20 cellular contexts compared by ENCODE assay signal in the genomic region with DNA sequence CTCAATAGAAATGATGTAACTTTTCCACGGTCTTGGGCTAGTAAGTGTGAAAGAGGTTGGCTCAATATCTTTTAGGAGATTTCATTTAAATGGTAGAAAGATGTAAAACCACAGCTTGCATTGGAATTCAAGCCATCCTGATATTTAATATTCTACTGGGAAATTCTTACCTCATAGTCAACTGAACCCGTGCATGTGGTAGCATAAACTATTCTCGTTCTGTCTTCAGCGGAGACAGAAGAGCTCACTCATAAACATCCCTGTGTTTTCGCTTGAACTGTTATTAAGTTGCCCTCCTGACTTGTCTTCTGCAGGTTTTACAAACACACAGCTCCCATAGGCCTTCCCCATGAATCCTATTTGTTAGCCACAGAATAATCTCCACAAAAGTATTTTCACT.
"Had no signal": no experiment of that assay in that cellular context is flagged by ENCODE, and none has a peak within 500 bp of the region (broad histone marks: within the 10 kb centered on the region; RNA-seq: fewer than 3 reads in every experiment).

No MANE protein-coding gene starts in this region.

- H3K9me3 ChIP-seq: ascending aorta, colonic mucosa, esophagus muscularis mucosa, pancreas, psoas muscle, testis, upper lobe of left lung had no signal

- H3K36me3 ChIP-seq: ascending aorta, colonic mucosa, esophagus muscularis mucosa, pancreas, upper lobe of left lung had no signal

- H3K27me3 ChIP-seq: ascending aorta, colonic mucosa, esophagus muscularis mucosa, pancreas, testis, upper lobe of left lung had no signal

- DNase-seq: activated CD4-positive, alpha-beta T cell treated with anti-CD3 and anti-CD28 coated beads for 1 hour; activated CD4-positive, alpha-beta T cell treated with anti-CD3 and anti-CD28 coated beads, Interleukin-2, amount 50 U/mL, for 1 hour; activated T-cell treated with anti-CD3 and anti-CD28 coated beads, Interleukin-2, amount 50 U/mL, for 24 hours; central memory CD4-positive, alpha-beta T cell; colonic mucosa; kidney; natural killer cell; pancreas; psoas muscle; right cardiac atrium; small intestine; stimulated activated CD4-positive, alpha-beta T cell treated with anti-CD3 and anti-CD28 coated beads, Interleukin-15, amount 100 ng/mL, for 24 hours; stimulated activated CD8-positive, alpha-beta memory T cell treated with anti-CD3 and anti-CD28 coated beads, Interleukin-4, amount 100 ng/mL, for 48 hours; stimulated activated naive CD4-positive, alpha-beta T cell; T-helper 1 cell; testis; upper lobe of left lung had no signal

- H3K4me3 ChIP-seq: ascending aorta, colonic mucosa, esophagus muscularis mucosa, lung, pancreas, psoas muscle, testis, upper lobe of left lung had no signal
